In genomic region chr11:44269369-44270351, GRCh38 we compare ENCODE assay signal across 15 cellular contexts. TPM values are rescaled to one million over a fixed set of nuclear protein-coding genes. Genes with fewer than 3 reads are reported as not detected.
DNase-seq lines count a peak whose midpoint lies in the region; ATAC-seq and TF ChIP-seq lines count a peak whose summit lies in the region.
"Had no signal": no experiment of that assay in that cellular context is flagged by ENCODE, and none has a peak within 500 bp of the region (broad histone marks: within the 10 kb centered on the region; RNA-seq: fewer than 3 reads in every experiment).

No MANE protein-coding gene starts in this region.

- peaks cover 24% of the 10 kb centered on the region for H3K4me1 Mint-ChIP-seq in chondrocyte (ENCODE audit: low read depth)

- H3K4me3 ChIP-seq in right atrium auricular region: no peak overlapping the region
- H3K4me3 ChIP-seq in uterus: peak overlapping the region in 1 of 2 donors; percentile 7
- H3K4me3 ChIP-seq: A549, esophagus muscularis mucosa, MG63 had no signal

- no peak for TF ChIP-seq CTCF in right atrium auricular region (IDR thresholded peaks at IDR 0.05)
- no peak for TF ChIP-seq CTCF in chondrocyte (IDR thresholded peaks at IDR 0.05)
- no peak for TF ChIP-seq CTCF in uterus (IDR thresholded peaks at IDR 0.05)

- DNase-seq in Right ventricle myocardium superior: no peak
- no peak for DNase-seq in right atrium auricular region (ENCODE audit: low spot score)
- no peak for DNase-seq in chondrocyte (ENCODE audit: low spot score)
- DNase-seq in left kidney (ENCODE audit: low read depth, low spot score): peak; percentile 87
- DNase-seq in uterus: peak; percentile 59 to 63
- no peak for DNase-seq in NCI-H1092 treated with DMSO at 0.1 percent for 48 hours (lab: John Stamatoyannopoulos, UW)
- DNase-seq: activated CD4-positive, alpha-beta T cell treated with anti-CD3 and anti-CD28 coated beads, Interleukin-2, amount 50 U/mL, for 1 hour; activated gamma-delta T cell; cerebellar nuclear complex; MG63; trophoblast cell had no signal

- peak overlapping the region; percentile 25 for H3K27ac Mint-ChIP-seq in chondrocyte (ENCODE audit: unreplicated experiment)

- H3K36me3 Mint-ChIP-seq in chondrocyte (ENCODE audit: low read depth): no peaks in the 10 kb centered on the region

- no peaks in the 10 kb centered on the region for H3K36me3 ChIP-seq in right atrium auricular region
- H3K36me3 ChIP-seq in uterus: no peaks in the 10 kb centered on the region
- H3K36me3 ChIP-seq: esophagus muscularis mucosa, MG63 had no signal

- H3K4me3 Mint-ChIP-seq in chondrocyte (ENCODE audit: unreplicated experiment): peak overlapping the region; percentile 55

- H3K9me3 Mint-ChIP-seq in chondrocyte (ENCODE audit: low read depth): no peaks in the 10 kb centered on the region

- H3K27me3 ChIP-seq in right atrium auricular region (no peaks in the 10 kb centered on the region), uterus (no peaks in the 10 kb centered on the region)
- H3K27me3 ChIP-seq: MG63 had no signal

- no peaks in the 10 kb centered on the region for H3K27me3 Mint-ChIP-seq in chondrocyte (ENCODE audit: low read depth)

- intact Hi-C loops in Right ventricle myocardium superior (cut with DNase I) (no loop called here), uterus (cut with DNase I; ENCODE audit: low total_unique reads) (no loop called here)

- ATAC-seq in Right ventricle myocardium superior (ENCODE audit: poor library complexity) (peak; percentile 22), HG02588 (IDR thresholded peaks at IDR 0.05; ENCODE audit: unreplicated experiment) (no peak), HG03565 (IDR thresholded peaks at IDR 0.05; ENCODE audit: unreplicated experiment) (no peak)
- ATAC-seq: A549 had no signal

- no peak overlapping the region for H3K27ac ChIP-seq in right atrium auricular region
- peak overlapping the region; percentile 69 to 72 for H3K27ac ChIP-seq in uterus
- H3K27ac ChIP-seq: A549, esophagus muscularis mucosa had no signal

- no peaks in the 10 kb centered on the region for H3K9me3 ChIP-seq in right atrium auricular region
- no peaks in the 10 kb centered on the region for H3K9me3 ChIP-seq in uterus
- H3K9me3 ChIP-seq: A549, esophagus muscularis mucosa, MG63 had no signal

- TF ChIP-seq POLR2A in uterus (IDR thresholded peaks at IDR 0.05): no peak

- H3K4me1 ChIP-seq in right atrium auricular region (no peaks in the 10 kb centered on the region), uterus (peaks cover 0 to 4% of the 10 kb centered on the region in 2 donors)
- H3K4me1 ChIP-seq: A549, esophagus muscularis mucosa had no signal

RNA-seq across cellular contexts. Expression of gene ALX4, which starts 40.3 kb away (rescaled TPM):
- total RNA-seq in Right ventricle myocardium superior (0.03 TPM), right atrium auricular region (under 1 TPM in 1 of 2 donors, not detected in 1; 0.07 TPM), chondrocyte (0.08 to 0.22 TPM in 2 of 3 replicates, not detected in the other), uterus (1 to 10 TPM in 1 of 4 donors, under 1 TPM in 2, not detected in 1; 0.26 to 2.5 (median 0.73) TPM)

Comparison
In these comparisons a context has a peak if more than half of its experiments do, and no peak if none do; other contexts are left out.
1. DNase-seq: peak in left kidney (single experiment) and uterus (2 of 2); none in Right ventricle myocardium superior (single experiment), right atrium auricular region (single experiment), chondrocyte (single experiment) and NCI-H1092 treated with DMSO at 0.1 percent for 48 hours (single experiment).
2. H3K27ac ChIP-seq: peak in uterus (2 of 2); none in right atrium auricular region (0 of 2).